Comparison of ENCODE assay signal across 10 cellular contexts in the genomic region with DNA sequence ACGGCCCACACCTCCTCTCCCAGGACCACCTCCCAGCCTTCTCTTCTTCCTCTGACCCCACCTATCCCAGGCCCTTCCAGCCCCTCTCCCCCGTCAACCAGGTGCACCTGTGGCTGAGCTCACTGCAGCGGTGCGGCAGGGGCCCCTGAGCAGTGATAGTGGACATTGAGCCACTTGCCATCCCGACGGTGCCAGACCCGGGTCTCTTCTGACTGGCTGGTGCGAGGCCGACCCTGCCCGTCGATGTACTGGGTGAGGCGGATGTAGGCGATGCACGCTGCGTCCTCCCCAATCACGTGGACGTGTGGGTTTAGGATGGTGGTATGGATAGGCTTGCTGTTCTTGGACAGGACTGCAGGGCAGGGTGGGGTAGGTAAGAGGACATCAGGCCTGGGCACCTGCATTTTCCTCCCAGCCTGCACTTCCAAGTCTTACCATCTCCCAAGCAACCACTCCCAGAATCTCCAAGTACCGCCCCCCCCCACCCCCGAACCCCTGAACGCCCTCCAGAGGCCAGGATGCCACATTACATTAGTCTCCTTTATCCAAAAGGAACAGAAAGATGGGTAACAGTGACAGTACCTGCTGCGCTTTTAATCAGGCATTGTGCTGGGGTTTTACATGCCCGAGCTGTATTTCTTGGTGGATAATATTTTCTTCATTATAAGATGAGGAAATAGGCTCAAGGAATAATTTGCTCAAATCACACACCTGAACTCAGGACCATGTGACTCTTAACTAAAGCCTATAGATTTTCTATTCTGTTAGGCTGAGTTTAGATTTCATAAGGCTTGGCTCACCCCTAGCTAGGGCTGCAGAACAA. TPM values are rescaled to one million over a fixed set of nuclear protein-coding genes. Genes with fewer than 3 reads are reported as not detected.
DNase-seq lines count a peak whose midpoint lies in the region; ATAC-seq and TF ChIP-seq lines count a peak whose summit lies in the region.
"Had no signal": no experiment of that assay in that cellular context is flagged by ENCODE, and none has a peak within 500 bp of the region (broad histone marks: within the 10 kb centered on the region; RNA-seq: fewer than 3 reads in every experiment).

No MANE protein-coding gene starts in this region.

- intact Hi-C loops in PC-3 (cut with micrococcal nuclease): no loop called here

- no peaks in the 10 kb centered on the region for H3K27me3 Mint-ChIP-seq in activated naive CD8-positive, alpha-beta T cell treated with anti-CD3 and anti-CD28 coated beads, Interleukin-2, amount 10 ng/mL, durations not matched to agents 7 days and 5 days
- H3K27me3 Mint-ChIP-seq in activated naive CD8-positive, alpha-beta T cell treated with anti-CD3 and anti-CD28 coated beads, Interleukin-2, amount 50 U/mL, for 24 hours: no peaks in the 10 kb centered on the region

- peak overlapping the region; percentile 38 for H3K27ac Mint-ChIP-seq in activated naive CD8-positive, alpha-beta T cell treated with anti-CD3 and anti-CD28 coated beads, Interleukin-2, amount 10 ng/mL, durations not matched to agents 7 days and 5 days
- H3K27ac Mint-ChIP-seq in activated naive CD8-positive, alpha-beta T cell treated with anti-CD3 and anti-CD28 coated beads, Interleukin-2, amount 50 U/mL, for 24 hours: no peak overlapping the region

- no peak overlapping the region for H2AFZ ChIP-seq in PC-3 (ENCODE audit: low read length)

- H3K4me1 Mint-ChIP-seq in activated naive CD8-positive, alpha-beta T cell treated with anti-CD3 and anti-CD28 coated beads, Interleukin-2, amount 10 ng/mL, durations not matched to agents 7 days and 5 days: peaks cover 9% of the 10 kb centered on the region
- peaks cover 5% of the 10 kb centered on the region for H3K4me1 Mint-ChIP-seq in activated naive CD8-positive, alpha-beta T cell treated with anti-CD3 and anti-CD28 coated beads, Interleukin-2, amount 50 U/mL, for 24 hours

- peaks cover 3% of the 10 kb centered on the region for H3K36me3 Mint-ChIP-seq in activated naive CD8-positive, alpha-beta T cell treated with anti-CD3 and anti-CD28 coated beads, Interleukin-2, amount 10 ng/mL, durations not matched to agents 7 days and 5 days
- peaks cover 6% of the 10 kb centered on the region for H3K36me3 Mint-ChIP-seq in activated naive CD8-positive, alpha-beta T cell treated with anti-CD3 and anti-CD28 coated beads, Interleukin-2, amount 50 U/mL, for 24 hours (ENCODE audit: low read depth)

- H3K4me3 Mint-ChIP-seq in activated naive CD8-positive, alpha-beta T cell treated with anti-CD3 and anti-CD28 coated beads, Interleukin-2, amount 10 ng/mL, durations not matched to agents 7 days and 5 days: no peak overlapping the region
- no peak overlapping the region for H3K4me3 Mint-ChIP-seq in activated naive CD8-positive, alpha-beta T cell treated with anti-CD3 and anti-CD28 coated beads, Interleukin-2, amount 50 U/mL, for 24 hours

- no peak overlapping the region for H3K4me3 ChIP-seq in PC-3 (ENCODE audit: low read length)

- no peak overlapping the region for H3K27ac ChIP-seq in PC-3 (ENCODE audit: low read length)

- POLR2A ChIA-PET in activated naive CD8-positive, alpha-beta T cell treated with anti-CD3 and anti-CD28 coated beads, Interleukin-2, amount 10 ng/mL, durations not matched to agents 7 days and 5 days (lab: Charles Lee): no interaction called here
- POLR2A ChIA-PET in PC-3 (lab: Charles Lee; ENCODE audit: unreplicated experiment): no interaction called here

- DNase-seq in activated naive CD8-positive, alpha-beta T cell treated with anti-CD3 and anti-CD28 coated beads, Interleukin-2, amount 10 ng/mL, durations not matched to agents 7 days and 5 days: no peak
- no peak for DNase-seq in activated naive CD8-positive, alpha-beta T cell treated with anti-CD3 and anti-CD28 coated beads, Interleukin-2, amount 50 U/mL, for 24 hours
- peak; percentile 71 for DNase-seq in PC-3
- DNase-seq in erythroblast (lab: John Stamatoyannopoulos, UW): peak; percentile 42 to 55
- no peak for DNase-seq in mesenteric fat pad (ENCODE audit: low spot score)
- DNase-seq in NCI-H2081 treated with DMSO at 0.1 percent for 48 hours (lab: John Stamatoyannopoulos, UW): no peak
- DNase-seq: left ventricle myocardium superior, NCI-H1092 had no signal

- peaks cover 9% of the 10 kb centered on the region for H3K79me2 ChIP-seq in PC-3 (ENCODE audit: low read length)

- CTCF ChIA-PET in PC-3 (lab: Charles Lee): interaction anchor here (1.0 kb wide), 1 partner anchor 11 kb away, joined by 5 read pairs; no protein-coding TSS in a partner anchor

- peaks cover 14% of the 10 kb centered on the region for H3F3A ChIP-seq in PC-3 (ENCODE audit: low read length, unreplicated experiment)

- no peaks in the 10 kb centered on the region for H3K27me3 ChIP-seq in PC-3 (ENCODE audit: low read length)

- no peak for ATAC-seq in activated naive CD8-positive, alpha-beta T cell treated with anti-CD3 and anti-CD28 coated beads, Interleukin-2, amount 10 ng/mL, durations not matched to agents 7 days and 5 days (ENCODE audit: low read depth)
- ATAC-seq in activated naive CD8-positive, alpha-beta T cell treated with anti-CD3 and anti-CD28 coated beads, Interleukin-2, amount 50 U/mL, for 24 hours: no peak
- ATAC-seq in PC-3: no peak
- no peak for ATAC-seq in HG03108 (IDR thresholded peaks at IDR 0.05; ENCODE audit: unreplicated experiment)
- no peak for ATAC-seq in GM18517 (IDR thresholded peaks at IDR 0.05; ENCODE audit: unreplicated experiment)

- TF ChIP-seq POLR2A in erythroblast (IDR thresholded peaks at IDR 0.05; ENCODE audit: low read length): no peak

- no peaks in the 10 kb centered on the region for H3K9me2 ChIP-seq in PC-3 (replicated peaks; ENCODE audit: low read length)

- H3K36me3 ChIP-seq in PC-3 (ENCODE audit: low read depth, low read length): peaks cover 45% of the 10 kb centered on the region

- peaks cover 3% of the 10 kb centered on the region; the same call in 1 of the 2 replicates for H4K20me1 ChIP-seq in PC-3 (ENCODE audit: low read length)

- no peaks in the 10 kb centered on the region for H3K9me3 Mint-ChIP-seq in activated naive CD8-positive, alpha-beta T cell treated with anti-CD3 and anti-CD28 coated beads, Interleukin-2, amount 10 ng/mL, durations not matched to agents 7 days and 5 days
- H3K9me3 Mint-ChIP-seq in activated naive CD8-positive, alpha-beta T cell treated with anti-CD3 and anti-CD28 coated beads, Interleukin-2, amount 50 U/mL, for 24 hours: no peaks in the 10 kb centered on the region

- peaks cover 17% of the 10 kb centered on the region for H3K4me1 ChIP-seq in PC-3 (ENCODE audit: insufficient read depth, low read length)

- BruUV-seq in PC-3 (replicated peaks; lab: Mats Ljungman, UMichigan): no TSS peak

- no peaks in the 10 kb centered on the region for H3K9me3 ChIP-seq in PC-3 (ENCODE audit: low read length)

- H3K9ac ChIP-seq in PC-3 (ENCODE audit: low read length): no peak overlapping the region

- H3K4me2 ChIP-seq in PC-3 (ENCODE audit: low read length): no peak overlapping the region

- peak; percentile 89 for TF ChIP-seq CTCF in PC-3 (conservative IDR thresholded peaks at IDR 0.05; ENCODE audit: low read depth, low read length)

RNA-seq across cellular contexts. Expression of a gene that starts 3.7 kb away (rescaled TPM):
- total RNA-seq in activated naive CD8-positive, alpha-beta T cell treated with anti-CD3 and anti-CD28 coated beads, Interleukin-2, amount 10 ng/mL, durations not matched to agents 7 days and 5 days: 10 to 100 TPM; 80.1 to 82.0 TPM
- total RNA-seq in PC-3 (2014; rRNA removed) (53.0 and 89.9 TPM in 2 replicates), mesenteric fat pad (41.6 TPM)

RNA-seq across cellular contexts. Expression of a gene that starts 29.7 kb away (rescaled TPM):
- total RNA-seq in activated naive CD8-positive, alpha-beta T cell treated with anti-CD3 and anti-CD28 coated beads, Interleukin-2, amount 10 ng/mL, durations not matched to agents 7 days and 5 days: 10 to 100 TPM; 93.4 to 95.2 TPM
- total RNA-seq in PC-3 (2014; rRNA removed) (152 and 173 TPM in 2 replicates), mesenteric fat pad (91.5 TPM)

RNA-seq across cellular contexts. Expression of a gene that starts 33.3 kb away (rescaled TPM):
- 10 to 100 TPM; 23.0 to 24.8 TPM for total RNA-seq in activated naive CD8-positive, alpha-beta T cell treated with anti-CD3 and anti-CD28 coated beads, Interleukin-2, amount 10 ng/mL, durations not matched to agents 7 days and 5 days
- total RNA-seq in PC-3 (2014; rRNA removed) (199 and 238 TPM in 2 replicates), mesenteric fat pad (17.7 TPM)

RNA-seq across cellular contexts. Expression of a gene that starts 59.2 kb away (rescaled TPM):
- total RNA-seq in activated naive CD8-positive, alpha-beta T cell treated with anti-CD3 and anti-CD28 coated beads, Interleukin-2, amount 10 ng/mL, durations not matched to agents 7 days and 5 days: 10 to 100 TPM; 48.6 to 53.5 TPM
- total RNA-seq in PC-3 (2014; rRNA removed): 170 and 179 TPM in 2 replicates
- 24.2 TPM for total RNA-seq in mesenteric fat pad

Comparison
In these comparisons a context has a peak if more than half of its experiments do, and no peak if none do; other contexts are left out.
1. DNase-seq: peak in PC-3 (single experiment) and erythroblast (2 of 2); none in activated naive CD8-positive, alpha-beta T cell treated with anti-CD3 and anti-CD28 coated beads, Interleukin-2, amount 10 ng/mL, durations not matched to agents 7 days and 5 days (single experiment), activated naive CD8-positive, alpha-beta T cell treated with anti-CD3 and anti-CD28 coated beads, Interleukin-2, amount 50 U/mL, for 24 hours (single experiment), mesenteric fat pad (single experiment) and NCI-H2081 treated with DMSO at 0.1 percent for 48 hours (single experiment).